ENCODE assay signal across 25 cellular contexts in genomic region chr1:55706397-55706796, GRCh38.
"Had no signal": no experiment of that assay in that cellular context is flagged by ENCODE, and none has a peak within 500 bp of the region (broad histone marks: within the 10 kb centered on the region; RNA-seq: fewer than 3 reads in every experiment).

No MANE protein-coding gene starts in this region.

- H3K4me2 ChIP-seq: hepatocyte had no signal

- H3K27ac ChIP-seq: gastrocnemius medialis, hepatocyte, left ventricle myocardium inferior, tibial nerve had no signal

- H3K4me1 ChIP-seq: gastrocnemius medialis, left ventricle myocardium inferior had no signal

- H3K36me3 ChIP-seq: gastrocnemius medialis, left ventricle myocardium inferior, tibial nerve had no signal

- H3K27me3 ChIP-seq: gastrocnemius medialis, hepatocyte, tibial nerve had no signal

- ATAC-seq: activated naive CD8-positive, alpha-beta T cell treated with anti-CD3 and anti-CD28 coated beads, Interleukin-2, amount 50 U/mL, for 24 hours; activated T-helper 17 cell treated with anti-CD3 and anti-CD28 coated beads, Interleukin-2, amount 50 U/mL, for 72 hours; effector memory CD8-positive, alpha-beta T cell; gastrocnemius medialis; mucosa of descending colon; natural killer cell treated with Interleukin-12 subunit alpha and Interleukin-12 subunit beta and Interleukin-15 and Interleukin-18, amount 100 ng/mL, for 72 hours; right cardiac atrium had no signal

- DNase-seq: activated CD4-positive, alpha-beta memory T cell treated with anti-CD3 and anti-CD28 coated beads for 36 hours; activated CD4-positive, alpha-beta T cell treated with anti-CD3 and anti-CD28 coated beads, Interleukin-2, amount 10 ng/mL, durations not matched to agents 24 days and 14 days; activated CD4-positive, CD25-positive, alpha-beta regulatory T cell treated with anti-CD3 and anti-CD28 coated beads, Interleukin-2, amount 50 U/mL, for 72 hours; activated CD8-positive, alpha-beta memory T cell treated with anti-CD3 and anti-CD28 coated beads, Interleukin-2, amount 50 U/mL, for 4 hours; activated naive CD8-positive, alpha-beta T cell treated with anti-CD3 and anti-CD28 coated beads, Interleukin-2, amount 50 U/mL, for 24 hours; activated T-cell treated with anti-CD3 and anti-CD28 coated beads, Interleukin-2, amount 50 U/mL, for 24 hours; amygdala; caudate nucleus; cortex of kidney; effector memory CD8-positive, alpha-beta T cell; erythroblast; gastrocnemius medialis; glutamatergic neuron; islet precursor cell; left ventricle myocardium inferior; mucosa of descending colon; right cardiac atrium; stimulated activated CD4-positive, alpha-beta T cell treated with anti-CD3 and anti-CD28 coated beads, Interleukin-15, amount 100 ng/mL, for 24 hours; stimulated activated CD4-positive, alpha-beta T cell treated with anti-CD3 and anti-CD28 coated beads, Interleukin-2, amount 100 ng/mL, for 24 hours; stimulated activated naive CD4-positive, alpha-beta T cell treated with Interleukin-2 at 50 U/mL for 16 hours had no signal

- H3K9me3 ChIP-seq: gastrocnemius medialis, left ventricle myocardium inferior, mucosa of descending colon, tibial nerve had no signal

- H3K4me3 ChIP-seq: gastrocnemius medialis, hepatocyte, left ventricle myocardium inferior, lung, mucosa of descending colon, tibial nerve had no signal
